In the genomic region with DNA sequence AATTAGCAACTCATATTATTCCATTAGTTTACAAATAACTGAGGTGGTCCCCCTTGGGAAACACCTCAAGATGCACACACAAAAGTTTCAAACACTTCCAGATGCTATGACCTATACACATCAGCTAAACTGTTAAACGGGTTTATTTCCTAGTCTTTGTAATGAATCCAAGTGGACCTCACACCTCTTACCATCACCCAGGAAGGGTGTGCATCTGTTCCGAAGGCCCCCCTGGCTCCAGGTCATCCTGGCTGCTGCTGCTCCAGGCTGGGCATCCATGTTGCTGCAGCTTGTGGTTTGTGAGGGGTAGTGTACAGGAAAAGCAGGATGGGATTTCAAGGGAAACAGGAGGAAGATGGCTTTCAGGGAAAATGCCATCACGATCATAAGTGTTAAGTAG, we compare ENCODE assay signal across 12 cellular contexts. TPM values are rescaled to one million over a fixed set of nuclear protein-coding genes. Genes with fewer than 3 reads are reported as not detected.
DNase-seq lines count a peak whose midpoint lies in the region; ATAC-seq and TF ChIP-seq lines count a peak whose summit lies in the region.
"Had no signal": no experiment of that assay in that cellular context is flagged by ENCODE, and none has a peak within 500 bp of the region (broad histone marks: within the 10 kb centered on the region; RNA-seq: fewer than 3 reads in every experiment).

No MANE protein-coding gene starts in this region.

- H3K4me1 ChIP-seq in ACC112 (ENCODE audit: control insufficient read depth, insufficient read depth, low read length, unreplicated experiment): peaks cover 66% of the 10 kb centered on the region
- H3K4me1 ChIP-seq in mesenchymal stem cell (ENCODE audit: control insufficient read depth, insufficient read depth, low read depth, low read length): peaks cover 20% of the 10 kb centered on the region

- H3K4me3 ChIP-seq in ACC112 (ENCODE audit: low read depth, low read length) (peak overlapping the region; percentile 36), GM12865 (ENCODE audit: low read depth, low read length) (peak overlapping the region; percentile 78), mesenchymal stem cell (ENCODE audit: insufficient read depth in 1 of 2, low read depth in 1 of 2, low read length in 2 of 2) (no peak overlapping the region)

- TF ChIP-seq CTCF in GM12865 (IDR thresholded peaks at IDR 0.05; ENCODE audit: insufficient read depth, low read depth, low read length, missing control alignments) (no peak), RWPE1 (conservative IDR thresholded peaks at IDR 0.05; ENCODE audit: low read depth) (no peak)

- no peaks in the 10 kb centered on the region for H3K9me3 ChIP-seq in mesenchymal stem cell (ENCODE audit: control insufficient read depth, low read length)

- DNase-seq in GM12865 (ENCODE audit: low read depth) (no peak), mesenchymal stem cell (no peak), RWPE1 (ENCODE audit: low spot score) (no peak), cerebellar cortex (ENCODE audit: low spot score) (no peak), DMS153 (lab: John Stamatoyannopoulos, UW) (no peak)
- DNase-seq: OCI-M1, WERI-Rb-1 had no signal

- no peaks in the 10 kb centered on the region for H3K79me1 ChIP-seq in mesenchymal stem cell (replicated peaks; ENCODE audit: low read length, poor library complexity, severe bottlenecking)

- no peaks in the 10 kb centered on the region for H3K27me3 ChIP-seq in ACC112 (ENCODE audit: insufficient read depth, low read length)
- H3K27me3 ChIP-seq in mesenchymal stem cell (ENCODE audit: control insufficient read depth in 1 of 2, insufficient read depth in 1 of 2, low read length in 2 of 2): no peaks in the 10 kb centered on the region

- no peaks in the 10 kb centered on the region for H3K9me3 Mint-ChIP-seq in activated T-helper 17 cell treated with anti-CD3 and anti-CD28 coated beads, Interleukin-2, amount 50 U/mL, for 72 hours

- 0 out of 2 replicates have a peak overlapping the region, but pooled peaks have one; percentile 3 for H3K27ac ChIP-seq in ACC112 (ENCODE audit: low read depth, low read length)
- H3K27ac ChIP-seq in mesenchymal stem cell (ENCODE audit: low read length, poor library complexity, severe bottlenecking): peak overlapping the region; percentile 0
- no peak overlapping the region for H3K27ac ChIP-seq in RWPE1

- H3K4me3 Mint-ChIP-seq in activated T-helper 17 cell treated with anti-CD3 and anti-CD28 coated beads, Interleukin-2, amount 50 U/mL, for 72 hours: peak overlapping the region; percentile 94

- POLR2A ChIA-PET in RWPE1 (lab: Yijun Ruan, JAX; ENCODE audit: low non-redundant PET): no interaction called here

- peak overlapping the region; percentile 85 for H3K27ac Mint-ChIP-seq in activated T-helper 17 cell treated with anti-CD3 and anti-CD28 coated beads, Interleukin-2, amount 50 U/mL, for 72 hours

- peaks cover 55% of the 10 kb centered on the region for H3K4me1 Mint-ChIP-seq in activated T-helper 17 cell treated with anti-CD3 and anti-CD28 coated beads, Interleukin-2, amount 50 U/mL, for 72 hours

- H2BK5ac ChIP-seq in mesenchymal stem cell (ENCODE audit: low read depth, low read length, poor library complexity, severe bottlenecking): no peak overlapping the region

- H3K18ac ChIP-seq in mesenchymal stem cell (ENCODE audit: low read depth in 1 of 2, low read length in 2 of 2): no peak overlapping the region

- H3K4ac ChIP-seq in mesenchymal stem cell (ENCODE audit: low read depth in 1 of 2, low read length in 2 of 2): no peak overlapping the region

- no peak overlapping the region for H2BK15ac ChIP-seq in mesenchymal stem cell (ENCODE audit: low read depth, poor library complexity, severe bottlenecking)

- H3K9ac ChIP-seq in mesenchymal stem cell (ENCODE audit: low read length): peak overlapping the region; percentile 100

- no peak overlapping the region for H3K23ac ChIP-seq in mesenchymal stem cell (ENCODE audit: low read length in 2 of 2)

- H3K4me2 ChIP-seq in mesenchymal stem cell (ENCODE audit: low read length, poor library complexity, severe bottlenecking): no peak overlapping the region

- H3K36me3 ChIP-seq in ACC112 (ENCODE audit: insufficient read depth, low read length) (peaks cover 64% of the 10 kb centered on the region), mesenchymal stem cell (ENCODE audit: control insufficient read depth in 1 of 2, insufficient read depth in 2 of 2, low read depth in 1 of 2, low read length in 2 of 2) (peaks cover 31 to 77% of the 10 kb centered on the region in 2 experiments)

- H4K8ac ChIP-seq in mesenchymal stem cell (ENCODE audit: low read length): no peak overlapping the region

- no peak overlapping the region for H2AK5ac ChIP-seq in mesenchymal stem cell (ENCODE audit: low read length, severe bottlenecking)

- H3K79me2 ChIP-seq in ACC112 (ENCODE audit: control insufficient read depth, insufficient read depth, low read length, unreplicated experiment): peaks cover 94% of the 10 kb centered on the region

- H2AFZ ChIP-seq in ACC112 (ENCODE audit: low read length, unreplicated experiment) (no peak overlapping the region), mesenchymal stem cell (ENCODE audit: low read depth, low read length) (no peak overlapping the region)

- no peak overlapping the region for H3K14ac ChIP-seq in mesenchymal stem cell (ENCODE audit: low read length in 2 of 2)

- H3K27me3 Mint-ChIP-seq in activated T-helper 17 cell treated with anti-CD3 and anti-CD28 coated beads, Interleukin-2, amount 50 U/mL, for 72 hours: no peaks in the 10 kb centered on the region

- no peak overlapping the region for H2BK12ac ChIP-seq in mesenchymal stem cell (ENCODE audit: low read length in 2 of 2)

- WGBS in mesenchymal stem cell: 92% methylated on average over 2 of the region's 3 CpGs

- no peak for ATAC-seq in activated T-helper 17 cell treated with anti-CD3 and anti-CD28 coated beads, Interleukin-2, amount 50 U/mL, for 72 hours (replicated peaks)
- ATAC-seq in GM21390 (IDR thresholded peaks at IDR 0.05; ENCODE audit: unreplicated experiment): no peak
- ATAC-seq: esophagus mucosa had no signal

- peaks cover 100% of the 10 kb centered on the region for H3K36me3 Mint-ChIP-seq in activated T-helper 17 cell treated with anti-CD3 and anti-CD28 coated beads, Interleukin-2, amount 50 U/mL, for 72 hours (ENCODE audit: low read depth)

- CTCF ChIA-PET in RWPE1 (lab: Yijun Ruan, JAX): no interaction called here

- H2BK120ac ChIP-seq in mesenchymal stem cell (ENCODE audit: low read depth, low read length): no peak overlapping the region

- no peak overlapping the region for H4K91ac ChIP-seq in mesenchymal stem cell (ENCODE audit: low read length)

RNA-seq across cellular contexts. Expression of a gene that starts 6.8 kb away (rescaled TPM):
- 100 to 1,000 TPM; 720 to 984 TPM for total RNA-seq in activated T-helper 17 cell treated with anti-CD3 and anti-CD28 coated beads, Interleukin-2, amount 50 U/mL, for 72 hours
- polyA plus RNA-seq in mesenchymal stem cell (2013, experiment 1 of 2): 493 TPM
- polyA plus RNA-seq in mesenchymal stem cell (2013, experiment 2 of 2): 510 TPM

RNA-seq across cellular contexts. Expression of a gene that starts 17.5 kb away (rescaled TPM):
- total RNA-seq in activated T-helper 17 cell treated with anti-CD3 and anti-CD28 coated beads, Interleukin-2, amount 50 U/mL, for 72 hours: not detected
- polyA plus RNA-seq in mesenchymal stem cell (2013, experiment 1 of 2): 0.18 TPM
- polyA plus RNA-seq in mesenchymal stem cell (2013, experiment 2 of 2): 0.10 TPM
- total RNA-seq: esophagus mucosa, pulmonary artery endothelial cell had no signal

Comparison
In these comparisons a context has a peak if more than half of its experiments do, and no peak if none do; other contexts are left out.
1. H3K4me3 ChIP-seq: peak in ACC112 (single experiment) and GM12865 (single experiment); none in mesenchymal stem cell (0 of 2).